In the genomic region with DNA sequence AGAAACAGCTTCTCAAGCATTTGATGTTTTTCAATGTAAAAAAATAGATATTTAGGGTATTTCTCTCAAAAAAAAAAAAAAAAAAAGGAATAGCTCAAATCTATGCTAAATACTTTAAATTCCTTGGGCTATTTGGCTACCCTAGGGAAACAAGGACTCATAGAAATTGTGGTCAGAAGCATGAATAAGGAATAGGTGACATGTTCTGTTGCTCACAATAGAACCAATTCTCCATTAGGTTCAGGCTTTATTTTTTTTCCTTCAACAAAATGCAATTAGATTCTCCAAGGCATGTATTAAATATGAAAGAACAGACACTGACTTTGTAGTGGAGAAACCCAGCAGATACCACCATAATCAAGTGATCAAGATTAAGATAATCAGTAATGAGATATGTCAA, we compare ENCODE assay signal across 25 cellular contexts.
DNase-seq lines count a peak whose midpoint lies in the region; ATAC-seq, FAIRE-seq and TF ChIP-seq lines count a peak whose summit lies in the region.
"Had no signal": no experiment of that assay in that cellular context is flagged by ENCODE, and none has a peak within 500 bp of the region (broad histone marks: within the 10 kb centered on the region; RNA-seq: fewer than 3 reads in every experiment).

No MANE protein-coding gene starts in this region.

- H3K4me1 Mint-ChIP-seq in astrocyte (ENCODE audit: low read depth, unreplicated experiment): peaks cover 28% of the 10 kb centered on the region
- H3K4me1 Mint-ChIP-seq: CD4-positive, CD25-positive, alpha-beta regulatory T cell had no signal

- H3K4me3 ChIP-seq in A549 (no peak overlapping the region), astrocyte (ENCODE audit: insufficient read depth, low read depth, low read length) (no peak overlapping the region)
- H3K4me3 ChIP-seq: SJSA1 had no signal

- no peaks in the 10 kb centered on the region for H3K36me3 ChIP-seq in astrocyte (ENCODE audit: insufficient read depth, low read length)
- H3K36me3 ChIP-seq: BE2C, SJSA1 had no signal

- H3K4me1 ChIP-seq in A549: no peaks in the 10 kb centered on the region
- H3K4me1 ChIP-seq in astrocyte (ENCODE audit: insufficient read depth, low read length): peaks cover 5% of the 10 kb centered on the region
- H3K4me1 ChIP-seq: Caco-2, SJSA1 had no signal

- no peaks in the 10 kb centered on the region for H3K36me3 Mint-ChIP-seq in astrocyte (ENCODE audit: low read depth, unreplicated experiment)
- H3K36me3 Mint-ChIP-seq: CD4-positive, CD25-positive, alpha-beta regulatory T cell; IgD-negative memory B cell had no signal

- ATAC-seq in A549: no peak
- no peak for ATAC-seq in GM18498 (IDR thresholded peaks at IDR 0.05; ENCODE audit: unreplicated experiment)
- no peak for ATAC-seq in GM21825 (IDR thresholded peaks at IDR 0.05; ENCODE audit: unreplicated experiment)
- no peak for ATAC-seq in GM19328 (IDR thresholded peaks at IDR 0.05; ENCODE audit: unreplicated experiment)
- ATAC-seq: Right ventricle myocardium inferior had no signal

- H3K27me3 Mint-ChIP-seq in astrocyte (ENCODE audit: low read depth, unreplicated experiment): no peaks in the 10 kb centered on the region
- H3K27me3 Mint-ChIP-seq: CD4-positive, CD25-positive, alpha-beta regulatory T cell; IgD-negative memory B cell had no signal

- no peaks in the 10 kb centered on the region for H4K20me1 ChIP-seq in astrocyte (ENCODE audit: insufficient read depth, low read length)

- TF ChIP-seq CTCF in A549 (IDR thresholded peaks at IDR 0.05): no peak
- TF ChIP-seq CTCF in astrocyte (IDR thresholded peaks at IDR 0.05; ENCODE audit: insufficient read depth, low read depth, low read length): no peak

- peak overlapping the region; percentile 96 for H3K27ac Mint-ChIP-seq in astrocyte (ENCODE audit: unreplicated experiment)
- H3K27ac Mint-ChIP-seq: CD4-positive, CD25-positive, alpha-beta regulatory T cell; IgD-negative memory B cell had no signal

- no peak overlapping the region for H3K4me3 Mint-ChIP-seq in astrocyte (ENCODE audit: unreplicated experiment)
- H3K4me3 Mint-ChIP-seq: CD4-positive, CD25-positive, alpha-beta regulatory T cell; IgD-negative memory B cell had no signal

- TF ChIP-seq POLR2A in A549 (IDR thresholded peaks at IDR 0.05; ENCODE audit: low read length): no peak

- H3K27ac ChIP-seq in A549: no peak overlapping the region
- H3K27ac ChIP-seq in astrocyte (ENCODE audit: low read depth, low read length): peak overlapping the region; percentile 63
- H3K27ac ChIP-seq: SJSA1 had no signal

- H3K79me2 ChIP-seq in astrocyte (ENCODE audit: insufficient read depth, low read length): no peaks in the 10 kb centered on the region

- DNase-seq in A549 (ENCODE audit: low read depth in 1 of 2, low spot score in 1 of 2) (no peak), GM03348 (ENCODE audit: low spot score) (peak; percentile 12), astrocyte (ENCODE audit: low read depth) (peak; percentile 27), kidney tubule cell (ENCODE audit: low spot score) (peak; percentile 13), C1 segment of cervical spinal cord (lab: John Stamatoyannopoulos, UW) (no peak)
- DNase-seq: BE2C; Caco-2; CD4-positive, CD25-positive, alpha-beta regulatory T cell; DMS 273 treated with DMSO at 0.1 percent for 48 hours; DMS79 treated with DMSO at 0.1 percent for 48 hours; Karpas-422; MV-4-11; NCI-H1694; NCI-H2081 treated with DMSO at 0.1 percent for 48 hours; NCI-H2171 treated with DMSO at 0.1 percent for 48 hours; NCI-H446; NCI-H526 had no signal

- no peak overlapping the region for H3K9ac ChIP-seq in astrocyte (ENCODE audit: low read length)

- H2AFZ ChIP-seq in astrocyte (ENCODE audit: low read depth, low read length): no peak overlapping the region

- H3K27me3 ChIP-seq in astrocyte (ENCODE audit: insufficient read depth, low read length): no peaks in the 10 kb centered on the region
- H3K27me3 ChIP-seq: BE2C, SJSA1 had no signal

- no peak overlapping the region for H3K4me2 ChIP-seq in A549
- peak overlapping the region; percentile 33 for H3K4me2 ChIP-seq in astrocyte (ENCODE audit: low read length)

- H3K9me3 Mint-ChIP-seq in astrocyte (ENCODE audit: unreplicated experiment): no peaks in the 10 kb centered on the region
- H3K9me3 Mint-ChIP-seq: IgD-negative memory B cell had no signal

- H3K9me3 ChIP-seq in A549: no peaks in the 10 kb centered on the region
- H3K9me3 ChIP-seq in astrocyte (ENCODE audit: insufficient read depth, low read depth, low read length): no peaks in the 10 kb centered on the region
- H3K9me3 ChIP-seq: BE2C, Caco-2, SJSA1 had no signal

- CTCF ChIA-PET in A549 (lab: Yijun Ruan, JAX): no interaction called here

- no peak for TF ChIP-seq RAD21 in A549 (conservative IDR thresholded peaks at IDR 0.05 in 1 of 2, IDR thresholded peaks at IDR 0.05 in 1 of 2)

- no peak for TF ChIP-seq EP300 in A549 (IDR thresholded peaks at IDR 0.05)

- POLR2A ChIA-PET in A549 (lab: Yijun Ruan, JAX): no interaction called here

- FAIRE-seq in A549 (lab: Jason Lieb, UNC) (peak; percentile 79), astrocyte (lab: Jason Lieb, UNC) (peak; percentile 26)
- FAIRE-seq: GM12891, RCC 7860 had no signal

TF ChIP-seq in A549, 52 proteins besides CTCF, POLR2A, EP300 and RAD21:
- no peak for TF ChIP-seq KDM5A (IDR thresholded peaks at IDR 0.05)
- TF ChIP-seq FOSB (CRISPR knock-in tag; IDR thresholded peaks at IDR 0.05): no peak
- TF ChIP-seq CBX8 (IDR thresholded peaks at IDR 0.05): no peak
- no peak for TF ChIP-seq HOXB13 (CRISPR knock-in tag; IDR thresholded peaks at IDR 0.05; ENCODE audit: low read depth)
- no peak for TF ChIP-seq RFX5 (IDR thresholded peaks at IDR 0.05)
- no peak for TF ChIP-seq NPAS2 (CRISPR knock-in tag; IDR thresholded peaks at IDR 0.05; ENCODE audit: borderline replicate concordance)
- TF ChIP-seq ZNF302 (CRISPR knock-in tag; IDR thresholded peaks at IDR 0.05): no peak
- TF ChIP-seq NR3C1 (IDR thresholded peaks at IDR 0.05): no peak
- no peak for TF ChIP-seq POLR2AphosphoS2 (conservative IDR thresholded peaks at IDR 0.05; ENCODE audit: low read length)
- no peak for TF ChIP-seq SREBF2 (IDR thresholded peaks at IDR 0.05)
- no peak for TF ChIP-seq FOXS1 (CRISPR knock-in tag; IDR thresholded peaks at IDR 0.05)
- no peak for TF ChIP-seq JUN (IDR thresholded peaks at IDR 0.05)
- no peak for TF ChIP-seq PHF8 (IDR thresholded peaks at IDR 0.05; ENCODE audit: borderline replicate concordance, low read depth)
- no peak for TF ChIP-seq TFCP2L1 (CRISPR knock-in tag; IDR thresholded peaks at IDR 0.05)

Comparison
In these comparisons a context has a peak if more than half of its experiments do, and no peak if none do; other contexts are left out.
1. DNase-seq: peak in GM03348 (single experiment), astrocyte (single experiment) and kidney tubule cell (single experiment); none in A549 (0 of 2) and C1 segment of cervical spinal cord (0 of 14).